In genomic region chr1:93556291-93556690, GRCh38 we compare ENCODE assay signal across 13 cellular contexts.
DNase-seq lines count a peak whose midpoint lies in the region; ATAC-seq and TF ChIP-seq lines count a peak whose summit lies in the region.
"Had no signal": no experiment of that assay in that cellular context is flagged by ENCODE, and none has a peak within 500 bp of the region (broad histone marks: within the 10 kb centered on the region; RNA-seq: fewer than 3 reads in every experiment).

No MANE protein-coding gene starts in this region.

- no peaks in the 10 kb centered on the region for H4K20me1 ChIP-seq in neural cell (ENCODE audit: insufficient read depth)

- H3K9ac ChIP-seq in neural cell (ENCODE audit: low read length), result no peak overlapping the region

- H3K4me3 ChIP-seq in neural cell (ENCODE audit: low read length), result no peak overlapping the region
- H3K4me3 ChIP-seq: smooth muscle cell had no signal

- no peak overlapping the region for H2AFZ ChIP-seq in neural cell (ENCODE audit: low read depth, low read length)

- H3K27ac ChIP-seq in neural cell (ENCODE audit: low read length), result no peak overlapping the region

- H3K4me2 ChIP-seq in neural cell (ENCODE audit: low read length), result no peak overlapping the region
- H3K4me2 ChIP-seq: smooth muscle cell had no signal

- no peaks in the 10 kb centered on the region for H3K27me3 ChIP-seq in neural cell (ENCODE audit: insufficient read depth, low read depth, low read length)

- no peaks in the 10 kb centered on the region for H3K9me3 ChIP-seq in neural cell (ENCODE audit: low read length)

- peak; percentile 40 for DNase-seq in NCI-H1436 (lab: John Stamatoyannopoulos, UW)
- DNase-seq in NCI-H1436 treated with DMSO at 0.1 percent for 48 hours (lab: John Stamatoyannopoulos, UW), result no peak
- DNase-seq in HPDE6-E6E7 (ENCODE audit: extremely low spot score), result peak; percentile 15
- DNase-seq in NCI-H82 treated with DMSO at 0.1 percent for 48 hours (lab: John Stamatoyannopoulos, UW; ENCODE audit: unreplicated experiment), result peak; percentile 47
- DNase-seq: amygdala, cortex of kidney, NCI-H187 had no signal

- TF ChIP-seq CTCF in neural cell (IDR thresholded peaks at IDR 0.05; ENCODE audit: poor library complexity, severe bottlenecking), result no peak

- H3K9me2 ChIP-seq in neural cell (ENCODE audit: insufficient read depth, low read length), result no peaks in the 10 kb centered on the region

- peaks cover 5% of the 10 kb centered on the region for H3F3A ChIP-seq in neural cell (ENCODE audit: insufficient read depth, low read length, poor library complexity, severe bottlenecking)

- TF ChIP-seq EP300 in neural cell (conservative IDR thresholded peaks at IDR 0.05; ENCODE audit: poor library complexity, severe bottlenecking), result no peak

- ATAC-seq in HG03139 (IDR thresholded peaks at IDR 0.05; ENCODE audit: unreplicated experiment) (no peak), GM18502 (IDR thresholded peaks at IDR 0.05; ENCODE audit: poor library complexity, unreplicated experiment) (no peak), HG03108 (IDR thresholded peaks at IDR 0.05; ENCODE audit: unreplicated experiment) (no peak)
- ATAC-seq: Panc1 had no signal

- no peak for TF ChIP-seq RAD21 in neural cell (conservative IDR thresholded peaks at IDR 0.05)

- no peaks in the 10 kb centered on the region for H3K79me2 ChIP-seq in neural cell (replicated peaks; ENCODE audit: insufficient read depth, low read length)

- H3K36me3 ChIP-seq in neural cell (ENCODE audit: insufficient read depth, low read length), result peaks cover 6% of the 10 kb centered on the region

TF ChIP-seq in neural cell, 6 proteins besides CTCF, POLR2A, EP300 and RAD21:
- TF ChIP-seq TAF1 (IDR thresholded peaks at IDR 0.05; ENCODE audit: low read depth) (no peak), SMC3 (conservative IDR thresholded peaks at IDR 0.05; ENCODE audit: poor library complexity) (no peak), EZH2 (IDR thresholded peaks at IDR 0.05; ENCODE audit: borderline replicate concordance, insufficient read depth, low read length, poor library complexity, severe bottlenecking) (no peak), MXI1 (conservative IDR thresholded peaks at IDR 0.05; ENCODE audit: poor library complexity, severe bottlenecking) (no peak), POLR2AphosphoS5 (IDR thresholded peaks at IDR 0.05) (peak; percentile 12), REST (IDR thresholded peaks at IDR 0.05; ENCODE audit: borderline replicate concordance) (no peak)
